In the genomic region with DNA sequence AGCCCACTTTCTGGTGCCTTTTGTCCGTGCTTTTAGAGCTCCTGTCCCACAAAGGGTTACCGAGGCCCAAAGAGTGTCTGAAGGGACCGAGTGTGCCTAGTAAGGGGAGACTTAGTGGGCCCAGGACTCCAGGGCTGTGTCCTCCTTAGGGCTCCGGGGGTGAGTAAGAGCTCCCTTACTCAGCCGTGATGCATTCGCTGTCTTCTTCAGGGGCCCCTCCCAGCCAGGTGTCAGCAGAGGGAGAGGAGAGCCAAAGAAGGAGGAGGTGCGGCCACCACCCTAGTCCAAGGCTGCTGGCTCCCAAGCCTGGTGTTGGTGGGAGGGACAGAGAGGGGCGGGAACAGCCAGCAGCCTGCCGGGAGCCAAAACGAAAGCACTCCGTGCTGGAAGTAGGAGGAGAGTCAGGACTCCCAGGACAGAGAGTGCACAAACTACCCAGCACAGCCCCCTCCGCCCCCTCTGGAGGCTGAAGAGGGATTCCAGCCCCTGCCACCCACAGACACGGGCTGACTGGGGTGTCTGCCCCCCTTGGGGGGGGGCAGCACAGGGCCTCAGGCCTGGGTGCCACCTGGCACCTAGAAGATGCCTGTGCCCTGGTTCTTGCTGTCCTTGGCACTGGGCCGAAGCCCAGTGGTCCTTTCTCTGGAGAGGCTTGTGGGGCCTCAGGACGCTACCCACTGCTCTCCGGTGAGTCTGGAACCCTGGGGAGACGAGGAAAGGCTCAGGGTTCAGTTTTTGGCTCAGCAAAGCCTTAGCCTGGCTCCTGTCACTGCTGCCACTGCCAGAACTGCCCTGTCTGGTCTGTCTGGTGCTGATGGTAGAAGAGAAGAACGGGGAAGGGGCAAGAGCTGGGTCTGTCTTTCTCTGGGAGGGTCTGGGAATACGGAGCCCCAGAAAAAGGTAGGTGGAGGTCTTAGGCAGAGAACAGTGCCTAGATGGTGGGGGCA, we compare ENCODE assay signal across 8 cellular contexts. TPM values are rescaled to one million over a fixed set of nuclear protein-coding genes. Genes with fewer than 3 reads are reported as not detected.
DNase-seq lines count a peak whose midpoint lies in the region; ATAC-seq and TF ChIP-seq lines count a peak whose summit lies in the region.

A gene with protein sequence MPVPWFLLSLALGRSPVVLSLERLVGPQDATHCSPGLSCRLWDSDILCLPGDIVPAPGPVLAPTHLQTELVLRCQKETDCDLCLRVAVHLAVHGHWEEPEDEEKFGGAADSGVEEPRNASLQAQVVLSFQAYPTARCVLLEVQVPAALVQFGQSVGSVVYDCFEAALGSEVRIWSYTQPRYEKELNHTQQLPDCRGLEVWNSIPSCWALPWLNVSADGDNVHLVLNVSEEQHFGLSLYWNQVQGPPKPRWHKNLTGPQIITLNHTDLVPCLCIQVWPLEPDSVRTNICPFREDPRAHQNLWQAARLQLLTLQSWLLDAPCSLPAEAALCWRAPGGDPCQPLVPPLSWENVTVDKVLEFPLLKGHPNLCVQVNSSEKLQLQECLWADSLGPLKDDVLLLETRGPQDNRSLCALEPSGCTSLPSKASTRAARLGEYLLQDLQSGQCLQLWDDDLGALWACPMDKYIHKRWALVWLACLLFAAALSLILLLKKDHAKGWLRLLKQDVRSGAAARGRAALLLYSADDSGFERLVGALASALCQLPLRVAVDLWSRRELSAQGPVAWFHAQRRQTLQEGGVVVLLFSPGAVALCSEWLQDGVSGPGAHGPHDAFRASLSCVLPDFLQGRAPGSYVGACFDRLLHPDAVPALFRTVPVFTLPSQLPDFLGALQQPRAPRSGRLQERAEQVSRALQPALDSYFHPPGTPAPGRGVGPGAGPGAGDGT (plus strand): TSS at position 365 of the 947 bp plus-strand sequence. CDS start 218 bp downstream, at position 583.

- TF ChIP-seq CTCF in WI38 (IDR thresholded peaks at IDR 0.05; ENCODE audit: low read depth, low read length) = no peak
- peak in 3 of 56 donors; percentile 12 to 26 (median 16) for TF ChIP-seq CTCF in dorsolateral prefrontal cortex (IDR thresholded peaks at IDR 0.05 in 54 of 56, conservative IDR thresholded peaks at IDR 0.05 in 2 of 56; ENCODE audit: low read depth in 1 of 56, partially characterized antibody in 56 of 56)

- H3K27me3 ChIP-seq in dorsolateral prefrontal cortex = no peaks in the 10 kb centered on the region

- ATAC-seq in HG02678 (IDR thresholded peaks at IDR 0.05; ENCODE audit: unreplicated experiment) (no peak), HG02759 (IDR thresholded peaks at IDR 0.05; ENCODE audit: unreplicated experiment) (no peak)

- peak within 1 kb of the TSS in 57 of 59 donors; percentile 37 to 95 (median 83) for H3K27ac ChIP-seq in dorsolateral prefrontal cortex

- DNase-seq in EL (peak; percentile 94), NCI-H1694 (lab: John Stamatoyannopoulos, UW) (peak; percentile 39), dorsolateral prefrontal cortex (peak; percentile 31 to 88 (median 78)), left kidney (ENCODE audit: low read depth, low spot score) (peak; percentile 91)
- DNase-seq in stimulated activated CD4-positive, alpha-beta T cell treated with anti-CD3 and anti-CD28 coated beads, Interleukin-15, amount 100 ng/mL, for 24 hours = peak; percentile 60

- H3K4me3 ChIP-seq in WI38 (ENCODE audit: low read depth, low read length) = peak within 1 kb of the TSS; percentile 70
- H3K4me3 ChIP-seq in dorsolateral prefrontal cortex = peak within 1 kb of the TSS; percentile 51 to 84 (median 71)

- intact Hi-C loops in dorsolateral prefrontal cortex (cut with DNase I) = no loop called here

RNA-seq across cellular contexts. Expression of the gene that starts here (rescaled TPM):
- 10 to 100 TPM; 11.3 to 43.7 (median 21.9) TPM for total RNA-seq in dorsolateral prefrontal cortex

Comparison
In these comparisons a context has a peak if more than half of its experiments do, and no peak if none do; other contexts are left out.
1. DNase-seq: peak in every context shown above with its lines; median percentile 94 in EL; 91 in left kidney; 78 in dorsolateral prefrontal cortex; 60 in stimulated activated CD4-positive, alpha-beta T cell treated with anti-CD3 and anti-CD28 coated beads, Interleukin-15, amount 100 ng/mL, for 24 hours; 39 in NCI-H1694.